Comparison of ENCODE assay signal across 25 cellular contexts in the genomic region with DNA sequence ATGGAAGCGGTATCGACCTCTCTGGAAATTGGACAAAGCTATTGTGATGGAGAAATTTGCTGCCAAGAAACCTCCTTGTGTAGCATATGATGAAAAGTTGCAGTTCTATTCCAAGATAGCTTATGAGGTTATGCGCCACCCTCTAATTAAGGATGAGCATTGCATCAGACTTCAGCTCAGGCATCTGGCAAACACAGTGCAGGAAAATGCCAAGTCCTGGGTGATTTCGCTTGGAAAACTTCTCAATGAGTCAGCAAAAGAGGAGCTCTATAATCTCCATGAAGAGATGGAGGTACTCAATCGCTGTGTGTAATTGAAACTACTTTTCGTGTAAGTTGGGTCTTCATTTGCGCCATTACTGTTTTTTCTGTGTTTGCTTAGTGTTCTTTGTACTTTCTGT. TPM values are rescaled to one million over a fixed set of nuclear protein-coding genes. Genes with fewer than 3 reads are reported as not detected.
DNase-seq lines count a peak whose midpoint lies in the region; ATAC-seq, FAIRE-seq and TF ChIP-seq lines count a peak whose summit lies in the region.
"Had no signal": no experiment of that assay in that cellular context is flagged by ENCODE, and none has a peak within 500 bp of the region (broad histone marks: within the 10 kb centered on the region; RNA-seq: fewer than 3 reads in every experiment).

No MANE protein-coding gene starts in this region.

- no peak for TF ChIP-seq RAD21 in HepG2 (CRISPR knock-in tag; IDR thresholded peaks at IDR 0.05)

- TF ChIP-seq CTCF in HepG2 (CRISPR knock-in tag; IDR thresholded peaks at IDR 0.05), result no peak
- TF ChIP-seq CTCF in right lobe of liver (IDR thresholded peaks at IDR 0.05), result no peak
- TF ChIP-seq CTCF in fibroblast of pulmonary artery (IDR thresholded peaks at IDR 0.05; ENCODE audit: low read length, missing control alignments), result no peak
- no peak for TF ChIP-seq CTCF in colonic mucosa (IDR thresholded peaks at IDR 0.05)
- no peak for TF ChIP-seq CTCF in endothelial cell (IDR thresholded peaks at IDR 0.05; ENCODE audit: unreplicated experiment)

- FAIRE-seq in HepG2 (lab: Jason Lieb, UNC), result no peak
- FAIRE-seq: GM12892 had no signal

- TF ChIP-seq EP300 in HepG2 (IDR thresholded peaks at IDR 0.05; ENCODE audit: low read depth in 2 of 2, low read length in 2 of 2) (no peak), HepG2 (CRISPR knock-in tag; IDR thresholded peaks at IDR 0.05; ENCODE audit: borderline replicate concordance) (no peak)

- intact Hi-C loops in HepG2 (cut with micrococcal nuclease; ENCODE audit: unreplicated experiment) (no loop called here), right lobe of liver (cut with DNase I) (no loop called here), colonic mucosa (cut with DNase I) (no loop called here)

- H3K9me3 ChIP-seq in HepG2 (ENCODE audit: low read length), result peaks cover 15% of the 10 kb centered on the region
- H3K9me3 ChIP-seq in right lobe of liver, result peaks cover 0 to 4% (median 0%) of the 10 kb centered on the region in 4 donors
- H3K9me3 ChIP-seq in colonic mucosa, result no peaks in the 10 kb centered on the region
- H3K9me3 ChIP-seq: body of pancreas had no signal

- H3K36me3 ChIP-seq in HepG2 (replicated peaks in 1 of 2; ENCODE audit: control insufficient read depth in 1 of 2, insufficient read depth in 2 of 2, low read length in 2 of 2) (no peaks in the 10 kb centered on the region), right lobe of liver (no peaks in the 10 kb centered on the region), colonic mucosa (no peaks in the 10 kb centered on the region)
- H3K36me3 ChIP-seq: upper lobe of left lung had no signal

- TF ChIP-seq POLR2A in HepG2 (IDR thresholded peaks at IDR 0.05; ENCODE audit: insufficient read depth in 1 of 2, low read depth in 2 of 2, low read length in 2 of 2), result no peak
- TF ChIP-seq POLR2A in right lobe of liver (IDR thresholded peaks at IDR 0.05), result no peak

- H3K27ac ChIP-seq in HepG2 (ENCODE audit: extremely low read length, insufficient read depth, low read length) (no peak overlapping the region), right lobe of liver (no peak overlapping the region), colonic mucosa (no peak overlapping the region)
- H3K27ac ChIP-seq: body of pancreas, KMS-11, RWPE1, upper lobe of left lung had no signal

- H3K4me3 ChIP-seq in HepG2 (replicated peaks in 1 of 3; ENCODE audit: insufficient read depth in 1 of 3, low read depth in 2 of 3, low read length in 3 of 3), result no peak overlapping the region
- no peak overlapping the region for H3K4me3 ChIP-seq in right lobe of liver
- no peak overlapping the region for H3K4me3 ChIP-seq in fibroblast of pulmonary artery (replicated peaks; ENCODE audit: low read depth, low read length)
- no peak overlapping the region for H3K4me3 ChIP-seq in colonic mucosa
- H3K4me3 ChIP-seq: body of pancreas, upper lobe of left lung had no signal

- ATAC-seq in HepG2 (no peak), right lobe of liver (no peak), HG03342 (IDR thresholded peaks at IDR 0.05; ENCODE audit: unreplicated experiment) (no peak)
- ATAC-seq: body of pancreas; stimulated activated naive CD8-positive, alpha-beta T cell treated with anti-CD3 and anti-CD28 coated beads, Interleukin-15, Interleukin-2, amounts not matched to agents 100 U/mL and 50 U/mL, for 24 hours had no signal

- in situ Hi-C loops in HepG2 (cut with HindIII; ENCODE audit: extremely low pct_ligation_motif_present, low pct_unique_long_range_greater_than_20kb), result no loop called here

- no peak overlapping the region for H3K4me3 Mint-ChIP-seq in endothelial cell (ENCODE audit: unreplicated experiment)
- H3K4me3 Mint-ChIP-seq: dendritic cell treated with granulocyte-macrophage colony-stimulating factor and Interleukin-4, amounts not matched to agents 40 ng/mL and 50 ng/mL, for 4 days; memory B cell; nephron had no signal

- peaks cover under 1% of the 10 kb centered on the region for H3K4me1 Mint-ChIP-seq in endothelial cell (ENCODE audit: unreplicated experiment)
- H3K4me1 Mint-ChIP-seq: memory B cell, nephron had no signal

- WGBS in HepG2 (ENCODE audit: low lambda C conversion rate), result 64% methylated on average over 7 of the region's 7 CpGs
- 74% methylated on average over 7 of the region's 7 CpGs for WGBS in right lobe of liver (ENCODE audit: insufficient coverage, low coverage, low lambda C conversion rate, missing lambda C conversion rate)

- no peaks in the 10 kb centered on the region for H4K20me1 ChIP-seq in HepG2 (ENCODE audit: insufficient read depth, low read length)

- POLR2A ChIA-PET in HepG2 (lab: Yijun Ruan, JAX), result no interaction called here

- H3K27me3 Mint-ChIP-seq in endothelial cell (ENCODE audit: unreplicated experiment), result peaks cover 7% of the 10 kb centered on the region

- H3K27me3 ChIP-seq in HepG2 (ENCODE audit: control insufficient read depth in 1 of 2, insufficient read depth in 2 of 2, low read length in 2 of 2) (peaks cover 0 to 3% of the 10 kb centered on the region in 2 experiments; a peak in 1 of 5 replicates), right lobe of liver (no peaks in the 10 kb centered on the region), colonic mucosa (no peaks in the 10 kb centered on the region)
- H3K27me3 ChIP-seq: body of pancreas, upper lobe of left lung had no signal

- no peak overlapping the region for H2AFZ ChIP-seq in HepG2 (ENCODE audit: low read length)

- no peaks in the 10 kb centered on the region for H3K9me3 Mint-ChIP-seq in endothelial cell (ENCODE audit: unreplicated experiment)

- H3K9ac ChIP-seq in HepG2 (ENCODE audit: insufficient read depth, low read depth, low read length) (no peak overlapping the region), colonic mucosa (ENCODE audit: low read depth in 2 of 2, low read length in 2 of 2) (no peak overlapping the region)
- H3K9ac ChIP-seq: KMS-11 had no signal

- no peak overlapping the region for H3K27ac Mint-ChIP-seq in endothelial cell (ENCODE audit: unreplicated experiment)
- H3K27ac Mint-ChIP-seq: dendritic cell treated with granulocyte-macrophage colony-stimulating factor and Interleukin-4, amounts not matched to agents 40 ng/mL and 50 ng/mL, for 4 days; memory B cell; nephron had no signal

- H3K4me1 ChIP-seq in HepG2 (ENCODE audit: insufficient read depth, low read length), result no peaks in the 10 kb centered on the region
- H3K4me1 ChIP-seq in right lobe of liver, result no peaks in the 10 kb centered on the region
- no peaks in the 10 kb centered on the region for H3K4me1 ChIP-seq in colonic mucosa
- H3K4me1 ChIP-seq: body of pancreas, upper lobe of left lung had no signal

- CTCF ChIA-PET in HepG2 (lab: Yijun Ruan, JAX; ENCODE audit: low intra/inter-chr PET ratio, low total read pairs), result no interaction called here

- DNase-seq in HepG2 (ENCODE audit: low spot score), result no peak
- DNase-seq in right lobe of liver, result no peak
- DNase-seq in RPMI7951 (ENCODE audit: low read depth), result peak; percentile 74
- peak; percentile 36 for DNase-seq in fibroblast of pulmonary artery (ENCODE audit: low read depth)
- DNase-seq in colonic mucosa, result no peak
- no peak for DNase-seq in RKO (ENCODE audit: low spot score)
- no peak for DNase-seq in endothelial cell (ENCODE audit: low spot score)
- DNase-seq: ACHN; activated CD4-positive, alpha-beta T cell treated with anti-CD3 and anti-CD28 coated beads, Interleukin-2, amount 50 U/mL, for 1 hour; activated naive CD4-positive, alpha-beta T cell treated with Interleukin-2 at 50 U/mL for 16 hours; activated T-cell treated with anti-CD3 and anti-CD28 coated beads for 4 hours; body of pancreas; COR-L47; erythroblast; NCI-H1417 treated with DMSO at 0.1 percent for 48 hours; NCI-H2171 treated with DMSO at 0.1 percent for 48 hours; stimulated activated naive CD8-positive, alpha-beta T cell treated with anti-CD3 and anti-CD28 coated beads, Interleukin-15, Interleukin-2, amounts not matched to agents 100 U/mL and 50 U/mL, for 24 hours; upper lobe of left lung had no signal

- no peak overlapping the region for H3K4me2 ChIP-seq in HepG2 (ENCODE audit: low read depth, low read length)
- H3K4me2 ChIP-seq: KMS-11 had no signal

- H3K79me2 ChIP-seq in HepG2 (ENCODE audit: insufficient read depth, low read length), result no peaks in the 10 kb centered on the region

- BruUV-seq in HepG2 (replicated peaks; lab: Mats Ljungman, UMichigan), result no TSS peak

- peaks cover 4% of the 10 kb centered on the region for H3K36me3 Mint-ChIP-seq in endothelial cell (ENCODE audit: low read depth, unreplicated experiment)

TF ChIP-seq in HepG2, 621 proteins besides CTCF, POLR2A, EP300 and RAD21:
- TF ChIP-seq MAFK (conservative IDR thresholded peaks at IDR 0.05 in 1 of 2, IDR thresholded peaks at IDR 0.05 in 1 of 2; ENCODE audit: low read length in 2 of 2) (peak; percentile 36 to 63), ATF7-NPFF (CRISPR knock-in tag; IDR thresholded peaks at IDR 0.05; ENCODE audit: low read depth) (no peak)

RNA-seq across cellular contexts. Expression of gene DNAH10, which starts 51.2 kb away (rescaled TPM):
- total RNA-seq in HepG2 (2016; rRNA removed; fragmentation: Illumina TruSeq; extraction: Trizol), result 0.02 and 0.06 TPM in 2 replicates
- under 0.01 and 0.09 TPM in 2 replicates for total RNA-seq in HepG2 (2016; cell fraction: cytosol; rRNA removed; fragmentation: Illumina TruSeq; extraction: Trizol; ENCODE audit: low read depth)
- total RNA-seq in HepG2 (2016; cell fraction: insoluble cytoplasmic fraction; rRNA removed; fragmentation: Illumina TruSeq; extraction: Trizol), result 0.04 and 0.10 TPM in 2 replicates
- total RNA-seq in HepG2 (2016; cell fraction: membrane; rRNA removed; fragmentation: Illumina TruSeq; extraction: Trizol), result 0.06 TPM in 1 of 2 replicates, not detected in the other
- total RNA-seq in HepG2 (2016; cell fraction: nucleus; rRNA removed; fragmentation: Illumina TruSeq; extraction: Trizol), result 0.03 and 0.31 TPM in 2 replicates
- polyA plus RNA-seq in HepG2 (2011; rRNA removed), result 0.01 and 0.08 TPM in 2 replicates
- polyA plus RNA-seq in HepG2 (2011; cell fraction: cytosol; rRNA removed), result 0.01 and 0.04 TPM in 2 replicates
- 0.10 and 0.12 TPM in 2 replicates for polyA plus RNA-seq in HepG2 (2011; cell fraction: nucleus; rRNA removed)
- 0.08 and 0.23 TPM in 2 replicates for polyA plus RNA-seq in HepG2 (2012)
- polyA plus RNA-seq in HepG2 (2016; cell fraction: cytosol; fragmentation: Illumina TruSeq; extraction: Trizol; ENCODE audit: low read depth), result not detected in 2 replicates
- polyA plus RNA-seq in HepG2 (2016; cell fraction: insoluble cytoplasmic fraction; fragmentation: Illumina TruSeq; extraction: Trizol; ENCODE audit: low read depth), result not detected in 2 replicates
- not detected in 2 replicates for polyA plus RNA-seq in HepG2 (2016; cell fraction: membrane; fragmentation: Illumina TruSeq; extraction: Trizol; ENCODE audit: low read depth)
- polyA plus RNA-seq in HepG2 (2016; cell fraction: nucleus; fragmentation: Illumina TruSeq; extraction: Trizol; ENCODE audit: insufficient read depth, low read depth), result not detected in 2 replicates
- polyA minus RNA-seq in HepG2 (2011; rRNA and poly(A)+ RNA removed; ENCODE audit: low replicate concordance), result under 0.01 and 0.02 TPM in 2 replicates
- not detected in 2 replicates for polyA minus RNA-seq in HepG2 (2011; cell fraction: cytosol; rRNA and poly(A)+ RNA removed)
- under 0.01 and 0.25 TPM in 2 replicates for polyA minus RNA-seq in HepG2 (2011; cell fraction: nucleus; rRNA and poly(A)+ RNA removed)
- total RNA-seq in right lobe of liver, result under 1 TPM in 5 of 6 experiments, not detected in 1; under 0.01 to 0.40 (median 0.16) TPM
- under 0.01 and 0.10 TPM in 2 replicates for total RNA-seq in RPMI7951 (2014; rRNA removed; shearing (Covaris generic))
- under 1 TPM; 0.32 to 0.35 TPM for total RNA-seq in colonic mucosa
- 1.2 TPM for total RNA-seq in endothelial cell (ENCODE audit: unreplicated experiment)

Comparison
In these comparisons a context has a peak if more than half of its experiments do, and no peak if none do; other contexts are left out.
1. DNase-seq: peak in RPMI7951 (single experiment) and fibroblast of pulmonary artery (single experiment); none in HepG2 (single experiment), right lobe of liver (0 of 3), colonic mucosa (single experiment), RKO (single experiment) and endothelial cell (single experiment).